In the genomic region with DNA sequence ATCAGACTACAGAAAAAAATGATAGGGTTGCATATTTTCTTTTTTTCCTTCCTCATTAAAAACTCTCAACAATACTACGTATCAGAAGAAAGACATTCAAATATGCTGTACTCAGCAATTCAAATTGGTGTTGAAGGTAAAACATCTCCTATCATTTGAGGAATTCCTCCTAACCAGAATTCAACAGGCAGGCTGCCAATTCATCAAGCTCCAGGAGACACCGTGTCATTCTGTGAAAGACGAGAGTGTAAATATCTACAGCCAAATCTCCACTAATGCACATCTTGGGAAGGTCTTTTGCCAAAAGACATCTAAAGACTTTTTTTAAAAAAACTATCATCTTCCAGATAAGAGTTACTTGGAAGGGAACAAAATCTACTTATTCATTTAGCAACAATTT, we compare ENCODE assay signal across 16 cellular contexts.
"Had no signal": no experiment of that assay in that cellular context is flagged by ENCODE, and none has a peak within 500 bp of the region (broad histone marks: within the 10 kb centered on the region; RNA-seq: fewer than 3 reads in every experiment).

No MANE protein-coding gene starts in this region.

- H3K27me3 Mint-ChIP-seq: activated CD8-positive, alpha-beta T cell treated with anti-CD3 and anti-CD28 coated beads for 36 hours; natural killer cell treated with Interleukin-12 subunit alpha and Interleukin-12 subunit beta and Interleukin-15 and Interleukin-18, amount 100 ng/mL, for 72 hours had no signal

- H3K36me3 ChIP-seq: colonic mucosa, heart left ventricle, left lung had no signal

- H3K9me3 Mint-ChIP-seq: activated CD8-positive, alpha-beta T cell treated with anti-CD3 and anti-CD28 coated beads for 36 hours; natural killer cell treated with Interleukin-12 subunit alpha and Interleukin-12 subunit beta and Interleukin-15 and Interleukin-18, amount 100 ng/mL, for 72 hours had no signal

- H3K9me3 ChIP-seq: colonic mucosa, heart left ventricle, left lung had no signal

- H3K27ac ChIP-seq: colonic mucosa, foreskin keratinocyte, heart left ventricle, left lung had no signal

- H3K4me3 ChIP-seq: colonic mucosa, heart left ventricle, left lung had no signal

- H3K4me1 ChIP-seq: colonic mucosa, heart left ventricle had no signal

- ATAC-seq: activated CD8-positive, alpha-beta T cell treated with anti-CD3 and anti-CD28 coated beads for 36 hours; foreskin keratinocyte; heart left ventricle; left lung; natural killer cell treated with Interleukin-12 subunit alpha and Interleukin-12 subunit beta and Interleukin-15 and Interleukin-18, amount 100 ng/mL, for 72 hours had no signal

- H3K27me3 ChIP-seq: colonic mucosa, foreskin keratinocyte, heart left ventricle, left lung had no signal

- H3K36me3 Mint-ChIP-seq: natural killer cell treated with Interleukin-12 subunit alpha and Interleukin-12 subunit beta and Interleukin-15 and Interleukin-18, amount 100 ng/mL, for 72 hours had no signal

- H3K27ac Mint-ChIP-seq: activated CD8-positive, alpha-beta T cell treated with anti-CD3 and anti-CD28 coated beads for 36 hours; natural killer cell treated with Interleukin-12 subunit alpha and Interleukin-12 subunit beta and Interleukin-15 and Interleukin-18, amount 100 ng/mL, for 72 hours had no signal

- DNase-seq: activated CD4-positive, alpha-beta T cell treated with anti-CD3 and anti-CD28 coated beads for 4 hours; activated CD8-positive, alpha-beta memory T cell treated with anti-CD3 and anti-CD28 coated beads, Interleukin-2, amount 50 U/mL, for 48 hours; activated CD8-positive, alpha-beta T cell treated with anti-CD3 and anti-CD28 coated beads for 36 hours; activated naive CD4-positive, alpha-beta T cell; aorta; colonic mucosa; effector CD4-positive, alpha-beta T cell; foreskin keratinocyte; heart left ventricle; left lung; stimulated activated CD4-positive, alpha-beta T cell treated with anti-CD3 and anti-CD28 coated beads, Interleukin-2, amount 100 ng/mL, for 48 hours; stimulated activated naive CD4-positive, alpha-beta T cell treated with Interleukin-2 at 50 U/mL for 16 hours; trophoblast cell had no signal

- FAIRE-seq: endothelial cell of umbilical vein, islet of Langerhans had no signal

- H3K4me3 Mint-ChIP-seq: activated CD8-positive, alpha-beta T cell treated with anti-CD3 and anti-CD28 coated beads for 36 hours; natural killer cell treated with Interleukin-12 subunit alpha and Interleukin-12 subunit beta and Interleukin-15 and Interleukin-18, amount 100 ng/mL, for 72 hours had no signal
